Comparison of ENCODE assay signal across 8 cellular contexts in genomic region chr1:208203127-208203847, GRCh38. TPM values are rescaled to one million over a fixed set of nuclear protein-coding genes. Genes with fewer than 3 reads are reported as not detected.
DNase-seq lines count a peak whose midpoint lies in the region; ATAC-seq and TF ChIP-seq lines count a peak whose summit lies in the region.

No MANE protein-coding gene starts in this region.

- H3K4me3 ChIP-seq in LNCaP clone FGC (ENCODE audit: low read depth, low read length), result no peak overlapping the region
- H3K4me3 ChIP-seq in RWPE2 (ENCODE audit: severe bottlenecking), result no peak overlapping the region
- no peak overlapping the region for H3K4me3 ChIP-seq in smooth muscle cell

- peak; percentile 42 for ATAC-seq in RWPE2 (ENCODE audit: low read depth)
- no peak for ATAC-seq in HG02884 (IDR thresholded peaks at IDR 0.05; ENCODE audit: unreplicated experiment)

- no peak overlapping the region for H3K9ac ChIP-seq in smooth muscle cell (ENCODE audit: low read depth)

- H4K20me1 ChIP-seq in smooth muscle cell (ENCODE audit: low read depth), result no peaks in the 10 kb centered on the region

- H3K4me1 ChIP-seq in RWPE2 (ENCODE audit: insufficient read depth, poor library complexity, severe bottlenecking) (peaks cover 51% of the 10 kb centered on the region), smooth muscle cell (ENCODE audit: low read depth) (peaks cover 32% of the 10 kb centered on the region)

- peaks cover 18% of the 10 kb centered on the region for H3K36me3 ChIP-seq in RWPE2 (ENCODE audit: low read depth)
- H3K36me3 ChIP-seq in smooth muscle cell (ENCODE audit: low read depth), result no peaks in the 10 kb centered on the region

- H3K27ac ChIP-seq in RWPE2 (ENCODE audit: poor library complexity, severe bottlenecking), result peak overlapping the region; percentile 77
- H3K27ac ChIP-seq in smooth muscle cell (ENCODE audit: low read depth), result peak overlapping the region; percentile 72

- DNase-seq in LNCaP clone FGC (ENCODE audit: low read depth) (peak; percentile 79), RWPE2 (ENCODE audit: low spot score) (no peak), glomerular endothelial cell (ENCODE audit: extremely low read depth, low read depth, low spot score) (peak; percentile 82), smooth muscle cell (lab: John Stamatoyannopoulos, UW; ENCODE audit: unreplicated experiment) (no peak)
- no peak for DNase-seq in activated naive CD4-positive, alpha-beta T cell treated with anti-CD3 and anti-CD28 coated beads, Interleukin-2, amount 50 U/mL, for 16 hours
- DNase-seq in effector CD8-positive, alpha-beta T cell (lab: John Stamatoyannopoulos, UW), result no peak
- no peak for DNase-seq in activated effector memory CD4-positive, alpha-beta T cell treated with Interleukin-2 at 50 U/mL for 16 hours

- no peaks in the 10 kb centered on the region for H3K79me2 ChIP-seq in smooth muscle cell (ENCODE audit: low read depth)

- no peaks in the 10 kb centered on the region for H3K27me3 ChIP-seq in RWPE2 (ENCODE audit: insufficient read depth, poor library complexity, severe bottlenecking)
- H3K27me3 ChIP-seq in smooth muscle cell (ENCODE audit: low read depth), result no peaks in the 10 kb centered on the region

- H3F3A ChIP-seq in smooth muscle cell (ENCODE audit: low read depth), result peaks cover 13% of the 10 kb centered on the region

- WGBS in smooth muscle cell (ENCODE audit: low lambda C conversion rate), result 88% methylated on average over 13 of the region's 13 CpGs

- no peak overlapping the region for H3K4me2 ChIP-seq in smooth muscle cell

- no peaks in the 10 kb centered on the region for H3K9me3 ChIP-seq in RWPE2 (ENCODE audit: severe bottlenecking)
- H3K9me3 ChIP-seq in smooth muscle cell (replicated peaks; ENCODE audit: low read depth), result no peaks in the 10 kb centered on the region

- TF ChIP-seq CTCF in LNCaP clone FGC (IDR thresholded peaks at IDR 0.05; ENCODE audit: control insufficient read depth, extremely low read depth, insufficient read depth), result no peak
- no peak for TF ChIP-seq CTCF in RWPE2 (IDR thresholded peaks at IDR 0.05; ENCODE audit: poor library complexity, severe bottlenecking)
- TF ChIP-seq CTCF in smooth muscle cell (IDR thresholded peaks at IDR 0.05; ENCODE audit: borderline replicate concordance, insufficient read depth, poor library complexity, severe bottlenecking), result no peak

- no peak overlapping the region for H2AFZ ChIP-seq in smooth muscle cell (ENCODE audit: low read depth)

RNA-seq across cellular contexts. Expression of gene PLXNA2, which starts 40.9 kb away (rescaled TPM):
- total RNA-seq in glomerular endothelial cell (142 and 181 TPM in 2 replicates), smooth muscle cell (8.2 and 12.0 TPM in 2 replicates)
- polyA plus RNA-seq in smooth muscle cell, result 8.7 and 15.7 TPM in 2 replicates

Comparison
In these comparisons a context has a peak if more than half of its experiments do, and no peak if none do; other contexts are left out.
1. DNase-seq: peak in LNCaP clone FGC (single experiment) and glomerular endothelial cell (single experiment); none in RWPE2 (single experiment), smooth muscle cell (single experiment), activated naive CD4-positive, alpha-beta T cell treated with anti-CD3 and anti-CD28 coated beads, Interleukin-2, amount 50 U/mL, for 16 hours (single experiment), effector CD8-positive, alpha-beta T cell (single experiment) and activated effector memory CD4-positive, alpha-beta T cell treated with Interleukin-2 at 50 U/mL for 16 hours (single experiment).
2. RNA of gene PLXNA2, which starts 40.9 kb away (total RNA-seq): 142 to 181 TPM in glomerular endothelial cell; 8.2 to 12.0 TPM in smooth muscle cell; every median in the first group is over 10 times any median in the second.